Comparison of ENCODE assay signal across 1 cellular context in the genomic region with DNA sequence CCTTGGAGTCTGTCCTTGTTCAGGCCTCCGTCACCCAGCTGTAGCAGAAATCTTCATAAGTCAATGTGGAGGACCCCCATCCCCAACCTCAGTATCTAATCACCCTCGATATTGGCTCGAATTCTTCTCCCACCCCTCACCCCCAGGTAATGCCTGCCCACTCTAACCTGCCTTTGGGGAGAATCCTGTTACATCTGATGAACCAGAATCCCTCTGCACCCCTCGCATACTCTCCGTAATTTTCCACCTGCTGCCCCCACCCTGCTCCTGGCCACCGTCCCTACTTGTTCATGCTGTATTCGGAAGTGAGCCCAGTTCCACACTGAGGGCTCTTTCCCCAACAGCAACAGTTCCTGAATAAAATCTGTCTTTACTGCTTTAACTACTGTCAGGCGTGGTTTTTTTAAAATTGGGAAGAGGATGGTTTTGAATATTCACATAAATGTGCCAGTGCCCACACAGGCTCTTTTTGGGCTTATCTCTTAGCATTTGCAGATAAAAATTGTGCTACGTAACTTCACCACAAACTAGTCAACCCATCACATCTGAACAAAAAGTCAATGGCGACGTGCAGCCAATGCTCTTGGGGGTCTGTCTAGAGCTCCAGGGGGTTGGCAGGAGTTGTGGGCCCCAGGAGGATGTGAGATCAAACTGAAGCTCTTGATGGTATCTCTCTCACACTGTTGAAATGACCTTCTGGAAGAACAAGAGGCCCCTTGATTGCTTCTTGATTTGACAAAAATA.
TF ChIP-seq lines count a peak whose summit lies in the region.

No MANE protein-coding gene starts in this region.

TF ChIP-seq in HepG2, 621 proteins besides CTCF, POLR2A, EP300 and RAD21:
- TF ChIP-seq AGO1 (IDR thresholded peaks at IDR 0.05; ENCODE audit: low read depth, low read length, poor library complexity, severe bottlenecking) (no peak), ZNF446 (CRISPR knock-in tag; IDR thresholded peaks at IDR 0.05) (no peak), RBFOX2 (IDR thresholded peaks at IDR 0.05; ENCODE audit: low read depth, low read length) (no peak), TOE1 (CRISPR knock-in tag; IDR thresholded peaks at IDR 0.05) (no peak), ARNT2 (CRISPR knock-in tag; IDR thresholded peaks at IDR 0.05; ENCODE audit: low read depth) (no peak), ZNF343 (CRISPR knock-in tag; IDR thresholded peaks at IDR 0.05) (no peak), ISL2 (CRISPR knock-in tag; IDR thresholded peaks at IDR 0.05) (no peak), SNAI1 (CRISPR knock-in tag; IDR thresholded peaks at IDR 0.05; ENCODE audit: borderline replicate concordance) (no peak), ZNF263 (CRISPR knock-in tag; IDR thresholded peaks at IDR 0.05) (no peak), PRMT3 (CRISPR knock-in tag; IDR thresholded peaks at IDR 0.05; ENCODE audit: borderline replicate concordance, low read depth) (no peak), SOX5 (CRISPR knock-in tag; IDR thresholded peaks at IDR 0.05; ENCODE audit: borderline replicate concordance) (no peak), RXRB (CRISPR knock-in tag; IDR thresholded peaks at IDR 0.05; ENCODE audit: borderline replicate concordance) (no peak), CENPT (CRISPR knock-in tag; IDR thresholded peaks at IDR 0.05; ENCODE audit: low read depth) (no peak)
- TF ChIP-seq, protein P1, sequence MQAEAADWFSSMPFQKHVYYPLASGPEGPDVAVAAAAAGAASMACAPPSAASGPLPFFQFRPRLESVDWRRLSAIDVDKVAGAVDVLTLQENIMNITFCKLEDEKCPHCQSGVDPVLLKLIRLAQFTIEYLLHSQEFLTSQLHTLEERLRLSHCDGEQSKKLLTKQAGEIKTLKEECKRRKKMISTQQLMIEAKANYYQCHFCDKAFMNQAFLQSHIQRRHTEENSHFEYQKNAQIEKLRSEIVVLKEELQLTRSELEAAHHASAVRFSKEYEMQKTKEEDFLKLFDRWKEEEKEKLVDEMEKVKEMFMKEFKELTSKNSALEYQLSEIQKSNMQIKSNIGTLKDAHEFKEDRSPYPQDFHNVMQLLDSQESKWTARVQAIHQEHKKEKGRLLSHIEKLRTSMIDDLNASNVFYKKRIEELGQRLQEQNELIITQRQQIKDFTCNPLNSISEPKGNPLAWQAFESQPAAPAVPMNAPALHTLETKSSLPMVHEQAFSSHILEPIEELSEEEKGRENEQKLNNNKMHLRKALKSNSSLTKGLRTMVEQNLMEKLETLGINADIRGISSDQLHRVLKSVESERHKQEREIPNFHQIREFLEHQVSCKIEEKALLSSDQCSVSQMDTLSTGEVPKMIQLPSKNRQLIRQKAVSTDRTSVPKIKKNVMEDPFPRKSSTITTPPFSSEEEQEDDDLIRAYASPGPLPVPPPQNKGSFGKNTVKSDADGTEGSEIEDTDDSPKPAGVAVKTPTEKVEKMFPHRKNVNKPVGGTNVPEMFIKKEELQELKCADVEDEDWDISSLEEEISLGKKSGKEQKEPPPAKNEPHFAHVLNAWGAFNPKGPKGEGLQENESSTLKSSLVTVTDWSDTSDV (CRISPR knock-in tag; IDR thresholded peaks at IDR 0.05), result no peak
- TF ChIP-seq, protein P2, sequence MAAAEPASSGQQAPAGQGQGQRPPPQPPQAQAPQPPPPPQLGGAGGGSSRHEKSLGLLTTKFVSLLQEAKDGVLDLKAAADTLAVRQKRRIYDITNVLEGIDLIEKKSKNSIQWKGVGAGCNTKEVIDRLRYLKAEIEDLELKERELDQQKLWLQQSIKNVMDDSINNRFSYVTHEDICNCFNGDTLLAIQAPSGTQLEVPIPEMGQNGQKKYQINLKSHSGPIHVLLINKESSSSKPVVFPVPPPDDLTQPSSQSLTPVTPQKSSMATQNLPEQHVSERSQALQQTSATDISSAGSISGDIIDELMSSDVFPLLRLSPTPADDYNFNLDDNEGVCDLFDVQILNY (CRISPR knock-in tag; conservative IDR thresholded peaks at IDR 0.05), result no peak
- TF ChIP-seq, protein P3, sequence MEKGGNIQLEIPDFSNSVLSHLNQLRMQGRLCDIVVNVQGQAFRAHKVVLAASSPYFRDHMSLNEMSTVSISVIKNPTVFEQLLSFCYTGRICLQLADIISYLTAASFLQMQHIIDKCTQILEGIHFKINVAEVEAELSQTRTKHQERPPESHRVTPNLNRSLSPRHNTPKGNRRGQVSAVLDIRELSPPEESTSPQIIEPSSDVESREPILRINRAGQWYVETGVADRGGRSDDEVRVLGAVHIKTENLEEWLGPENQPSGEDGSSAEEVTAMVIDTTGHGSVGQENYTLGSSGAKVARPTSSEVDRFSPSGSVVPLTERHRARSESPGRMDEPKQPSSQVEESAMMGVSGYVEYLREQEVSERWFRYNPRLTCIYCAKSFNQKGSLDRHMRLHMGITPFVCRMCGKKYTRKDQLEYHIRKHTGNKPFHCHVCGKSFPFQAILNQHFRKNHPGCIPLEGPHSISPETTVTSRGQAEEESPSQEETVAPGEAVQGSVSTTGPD (CRISPR knock-in tag; IDR thresholded peaks at IDR 0.05), result no peak
TF ChIP-seq in HepG2: peak in this region for 0.
